Comparison of ENCODE assay signal across 20 cellular contexts in genomic region chr4:42578187-42578586, GRCh38.
"Had no signal": no experiment of that assay in that cellular context is flagged by ENCODE, and none has a peak within 500 bp of the region (broad histone marks: within the 10 kb centered on the region; RNA-seq: fewer than 3 reads in every experiment).

No MANE protein-coding gene starts in this region.

- H3K4me3 Mint-ChIP-seq: activated naive CD8-positive, alpha-beta T cell treated with anti-CD3 and anti-CD28 coated beads, Interleukin-2, amount 50 U/mL, for 24 hours; effector memory CD8-positive, alpha-beta T cell; stimulated activated effector memory CD8-positive, alpha-beta T cell treated with anti-CD3 and anti-CD28 coated beads, Interleukin-12 subunit alpha, Interleukin-12 subunit beta, amount 100 ng/mL, for 72 hours had no signal

- ATAC-seq: activated CD4-positive, CD25-positive, alpha-beta regulatory T cell treated with anti-CD3 and anti-CD28 coated beads, Interleukin-2, amount 50 U/mL, for 24 hours; activated naive CD8-positive, alpha-beta T cell treated with anti-CD3 and anti-CD28 coated beads, Interleukin-2, amount 50 U/mL, for 24 hours; effector memory CD8-positive, alpha-beta T cell; pancreas; stimulated activated effector memory CD8-positive, alpha-beta T cell treated with anti-CD3 and anti-CD28 coated beads, Interleukin-12 subunit alpha, Interleukin-12 subunit beta, amount 100 ng/mL, for 72 hours had no signal

- H3K9me3 ChIP-seq: breast epithelium, pancreas, thoracic aorta had no signal

- H3K27ac Mint-ChIP-seq: activated naive CD8-positive, alpha-beta T cell treated with anti-CD3 and anti-CD28 coated beads, Interleukin-2, amount 50 U/mL, for 24 hours; stimulated activated effector memory CD8-positive, alpha-beta T cell treated with anti-CD3 and anti-CD28 coated beads, Interleukin-12 subunit alpha, Interleukin-12 subunit beta, amount 100 ng/mL, for 72 hours had no signal

- H3K27me3 Mint-ChIP-seq: activated naive CD8-positive, alpha-beta T cell treated with anti-CD3 and anti-CD28 coated beads, Interleukin-2, amount 50 U/mL, for 24 hours; effector memory CD8-positive, alpha-beta T cell had no signal

- H3K4me1 ChIP-seq: breast epithelium had no signal

- H3K27me3 ChIP-seq: breast epithelium, hepatocyte, pancreas had no signal

- H3K27ac ChIP-seq: breast epithelium, hepatocyte, pancreas, thoracic aorta had no signal

- H2AFZ ChIP-seq: hepatocyte had no signal

- H3K9me3 Mint-ChIP-seq: activated naive CD8-positive, alpha-beta T cell treated with anti-CD3 and anti-CD28 coated beads, Interleukin-2, amount 50 U/mL, for 24 hours; effector memory CD8-positive, alpha-beta T cell; stimulated activated effector memory CD8-positive, alpha-beta T cell treated with anti-CD3 and anti-CD28 coated beads, Interleukin-12 subunit alpha, Interleukin-12 subunit beta, amount 100 ng/mL, for 72 hours had no signal

- H3K4me2 ChIP-seq: hepatocyte had no signal

- DNase-seq: activated CD4-positive, alpha-beta T cell treated with anti-CD3 and anti-CD28 coated beads, Interleukin-2, amount 50 U/mL, for 1 hour; activated CD8-positive, alpha-beta memory T cell treated with anti-CD3 and anti-CD28 coated beads for 24 hours; activated naive CD4-positive, alpha-beta T cell; activated naive CD8-positive, alpha-beta T cell treated with anti-CD3 and anti-CD28 coated beads, Interleukin-2, amount 50 U/mL, for 24 hours; aorta; dermis blood vessel endothelial cell; effector memory CD8-positive, alpha-beta T cell; erythroblast; islet precursor cell; midbrain; pancreas; stimulated activated CD4-positive, alpha-beta T cell treated with anti-CD3 and anti-CD28 coated beads, Interleukin-12 subunit alpha, Interleukin-12 subunit beta, amount 100 ng/mL, for 4 hours; stimulated activated CD4-positive, alpha-beta T cell treated with anti-CD3 and anti-CD28 coated beads, Interleukin-2, amount 100 ng/mL, for 24 hours; T1000 had no signal

- H3K4me3 ChIP-seq: breast epithelium, hepatocyte, lung, pancreas, thoracic aorta had no signal

- H3K79me2 ChIP-seq: hepatocyte had no signal

- H3K36me3 ChIP-seq: breast epithelium had no signal
